7 cellular contexts compared by ENCODE assay signal in genomic region chr13:96243371-96243770, GRCh38.
"Had no signal": no experiment of that assay in that cellular context is flagged by ENCODE, and none has a peak within 500 bp of the region (broad histone marks: within the 10 kb centered on the region; RNA-seq: fewer than 3 reads in every experiment).

No MANE protein-coding gene starts in this region.

- H3K4me3 ChIP-seq: GM23248, HAP-1, K562 had no signal

- H3K27ac ChIP-seq: GM23248 had no signal

- DNase-seq: GM23248, GOT3, H7, HFFc6, IMR-90 had no signal

- H3K36me3 ChIP-seq: HAP-1 had no signal
